In the genomic region with DNA sequence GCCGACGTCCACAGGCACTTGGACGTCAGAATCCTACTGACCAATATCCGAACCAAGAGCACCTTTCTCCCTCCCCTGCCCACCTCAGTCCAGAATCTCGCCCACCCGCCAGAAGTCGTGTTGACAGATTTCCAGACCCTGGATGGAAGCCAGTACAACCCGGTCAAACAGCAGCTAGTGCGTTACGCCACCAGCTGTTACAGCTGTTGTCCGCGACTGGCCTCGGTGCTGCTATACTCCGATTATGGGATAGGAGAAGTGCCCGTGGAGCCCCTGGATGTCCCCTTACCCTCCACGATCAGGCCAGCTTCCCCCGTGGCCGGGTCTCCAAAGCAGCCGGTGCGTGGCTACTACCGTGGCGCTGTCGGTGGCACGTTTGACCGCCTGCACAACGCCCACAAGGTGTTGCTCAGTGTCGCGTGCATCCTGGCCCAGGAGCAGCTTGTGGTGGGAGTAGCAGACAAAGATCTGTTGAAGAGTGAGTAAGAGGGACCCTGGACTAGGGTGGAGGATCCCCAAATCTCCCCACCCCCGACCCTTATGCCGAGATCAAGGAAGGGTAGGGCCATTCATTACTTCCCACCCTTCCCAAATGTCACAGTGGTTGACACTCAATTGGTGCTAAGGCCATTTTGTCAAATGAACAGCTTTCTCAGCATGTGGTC, we compare ENCODE assay signal across 1 cellular context.
A peak's percentile ranks its signal among the peaks of the same experiment; 100 is the strongest.
TF ChIP-seq lines count a peak whose summit lies in the region.

No MANE protein-coding gene starts in this region.

TF ChIP-seq in HepG2, 621 proteins besides CTCF, POLR2A, EP300 and RAD21 (continues in another document):
- TF ChIP-seq GATA4 (IDR thresholded peaks at IDR 0.05; ENCODE audit: borderline replicate concordance, low read depth): no peak
- no peak for TF ChIP-seq XRCC5 (optimal IDR thresholded peaks at IDR 0.05; ENCODE audit: low read length)
- no peak for TF ChIP-seq ZNF136 (CRISPR knock-in tag; IDR thresholded peaks at IDR 0.05; ENCODE audit: low read depth)
- TF ChIP-seq, protein P1, sequence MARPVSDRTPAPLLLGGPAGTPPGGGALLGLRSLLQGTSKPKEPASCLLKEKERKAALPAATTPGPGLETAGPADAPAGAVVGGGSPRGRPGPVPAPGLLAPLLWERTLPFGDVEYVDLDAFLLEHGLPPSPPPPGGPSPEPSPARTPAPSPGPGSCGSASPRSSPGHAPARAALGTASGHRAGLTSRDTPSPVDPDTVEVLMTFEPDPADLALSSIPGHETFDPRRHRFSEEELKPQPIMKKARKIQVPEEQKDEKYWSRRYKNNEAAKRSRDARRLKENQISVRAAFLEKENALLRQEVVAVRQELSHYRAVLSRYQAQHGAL (CRISPR knock-in tag; IDR thresholded peaks at IDR 0.05; ENCODE audit: not compliant biosample characterization): no peak
- TF ChIP-seq ZNF225 (CRISPR knock-in tag; IDR thresholded peaks at IDR 0.05): no peak
- no peak for TF ChIP-seq FIP1L1 (IDR thresholded peaks at IDR 0.05; ENCODE audit: borderline replicate concordance, insufficient read depth, low read depth, low read length)
- TF ChIP-seq ZNF33A (CRISPR knock-in tag; IDR thresholded peaks at IDR 0.05; ENCODE audit: borderline replicate concordance): no peak
- 0 out of 2 replicates have a peak, but pooled peaks have one; percentile 48 for TF ChIP-seq ZNF264 (CRISPR knock-in tag; IDR thresholded peaks at IDR 0.05)
- 0 out of 2 replicates have a peak, but pooled peaks have one; percentile 6 for TF ChIP-seq FOXA3 (CRISPR knock-in tag; IDR thresholded peaks at IDR 0.05)
- no peak for TF ChIP-seq SOX13 (IDR thresholded peaks at IDR 0.05)
- no peak for TF ChIP-seq SOX13 (CRISPR knock-in tag; conservative IDR thresholded peaks at IDR 0.05 in 1 of 2, IDR thresholded peaks at IDR 0.05 in 1 of 2)
- TF ChIP-seq PRPF4 (IDR thresholded peaks at IDR 0.05; ENCODE audit: low read depth, low read length, poor library complexity, severe bottlenecking): no peak
- no peak for TF ChIP-seq ZNF569 (CRISPR knock-in tag; IDR thresholded peaks at IDR 0.05; ENCODE audit: borderline replicate concordance)
- TF ChIP-seq, protein P2, sequence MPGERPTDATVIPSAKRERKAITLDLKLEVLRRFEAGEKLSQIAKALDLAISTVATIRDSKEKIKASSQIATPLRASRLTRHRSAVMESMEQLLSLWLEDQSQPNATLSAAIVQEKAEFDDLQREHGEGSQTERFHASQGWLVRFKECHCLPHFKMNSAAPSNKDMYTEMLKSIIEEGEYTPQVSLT (CRISPR knock-in tag; IDR thresholded peaks at IDR 0.05; ENCODE audit: borderline replicate concordance, low read depth): no peak
- TF ChIP-seq KDM3A (CRISPR knock-in tag; IDR thresholded peaks at IDR 0.05; ENCODE audit: low read depth): no peak
- TF ChIP-seq, protein P3, sequence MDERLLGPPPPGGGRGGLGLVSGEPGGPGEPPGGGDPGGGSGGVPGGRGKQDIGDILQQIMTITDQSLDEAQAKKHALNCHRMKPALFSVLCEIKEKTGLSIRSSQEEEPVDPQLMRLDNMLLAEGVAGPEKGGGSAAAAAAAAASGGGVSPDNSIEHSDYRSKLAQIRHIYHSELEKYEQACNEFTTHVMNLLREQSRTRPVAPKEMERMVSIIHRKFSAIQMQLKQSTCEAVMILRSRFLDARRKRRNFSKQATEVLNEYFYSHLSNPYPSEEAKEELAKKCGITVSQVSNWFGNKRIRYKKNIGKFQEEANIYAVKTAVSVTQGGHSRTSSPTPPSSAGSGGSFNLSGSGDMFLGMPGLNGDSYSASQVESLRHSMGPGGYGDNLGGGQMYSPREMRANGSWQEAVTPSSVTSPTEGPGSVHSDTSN (CRISPR knock-in tag; IDR thresholded peaks at IDR 0.05): 0 out of 2 replicates have a peak, but pooled peaks have one; percentile 7
- TF ChIP-seq SP140L (CRISPR knock-in tag; IDR thresholded peaks at IDR 0.05; ENCODE audit: borderline replicate concordance): no peak
- TF ChIP-seq NCOA5 (CRISPR knock-in tag; IDR thresholded peaks at IDR 0.05): no peak
- TF ChIP-seq, protein P4, sequence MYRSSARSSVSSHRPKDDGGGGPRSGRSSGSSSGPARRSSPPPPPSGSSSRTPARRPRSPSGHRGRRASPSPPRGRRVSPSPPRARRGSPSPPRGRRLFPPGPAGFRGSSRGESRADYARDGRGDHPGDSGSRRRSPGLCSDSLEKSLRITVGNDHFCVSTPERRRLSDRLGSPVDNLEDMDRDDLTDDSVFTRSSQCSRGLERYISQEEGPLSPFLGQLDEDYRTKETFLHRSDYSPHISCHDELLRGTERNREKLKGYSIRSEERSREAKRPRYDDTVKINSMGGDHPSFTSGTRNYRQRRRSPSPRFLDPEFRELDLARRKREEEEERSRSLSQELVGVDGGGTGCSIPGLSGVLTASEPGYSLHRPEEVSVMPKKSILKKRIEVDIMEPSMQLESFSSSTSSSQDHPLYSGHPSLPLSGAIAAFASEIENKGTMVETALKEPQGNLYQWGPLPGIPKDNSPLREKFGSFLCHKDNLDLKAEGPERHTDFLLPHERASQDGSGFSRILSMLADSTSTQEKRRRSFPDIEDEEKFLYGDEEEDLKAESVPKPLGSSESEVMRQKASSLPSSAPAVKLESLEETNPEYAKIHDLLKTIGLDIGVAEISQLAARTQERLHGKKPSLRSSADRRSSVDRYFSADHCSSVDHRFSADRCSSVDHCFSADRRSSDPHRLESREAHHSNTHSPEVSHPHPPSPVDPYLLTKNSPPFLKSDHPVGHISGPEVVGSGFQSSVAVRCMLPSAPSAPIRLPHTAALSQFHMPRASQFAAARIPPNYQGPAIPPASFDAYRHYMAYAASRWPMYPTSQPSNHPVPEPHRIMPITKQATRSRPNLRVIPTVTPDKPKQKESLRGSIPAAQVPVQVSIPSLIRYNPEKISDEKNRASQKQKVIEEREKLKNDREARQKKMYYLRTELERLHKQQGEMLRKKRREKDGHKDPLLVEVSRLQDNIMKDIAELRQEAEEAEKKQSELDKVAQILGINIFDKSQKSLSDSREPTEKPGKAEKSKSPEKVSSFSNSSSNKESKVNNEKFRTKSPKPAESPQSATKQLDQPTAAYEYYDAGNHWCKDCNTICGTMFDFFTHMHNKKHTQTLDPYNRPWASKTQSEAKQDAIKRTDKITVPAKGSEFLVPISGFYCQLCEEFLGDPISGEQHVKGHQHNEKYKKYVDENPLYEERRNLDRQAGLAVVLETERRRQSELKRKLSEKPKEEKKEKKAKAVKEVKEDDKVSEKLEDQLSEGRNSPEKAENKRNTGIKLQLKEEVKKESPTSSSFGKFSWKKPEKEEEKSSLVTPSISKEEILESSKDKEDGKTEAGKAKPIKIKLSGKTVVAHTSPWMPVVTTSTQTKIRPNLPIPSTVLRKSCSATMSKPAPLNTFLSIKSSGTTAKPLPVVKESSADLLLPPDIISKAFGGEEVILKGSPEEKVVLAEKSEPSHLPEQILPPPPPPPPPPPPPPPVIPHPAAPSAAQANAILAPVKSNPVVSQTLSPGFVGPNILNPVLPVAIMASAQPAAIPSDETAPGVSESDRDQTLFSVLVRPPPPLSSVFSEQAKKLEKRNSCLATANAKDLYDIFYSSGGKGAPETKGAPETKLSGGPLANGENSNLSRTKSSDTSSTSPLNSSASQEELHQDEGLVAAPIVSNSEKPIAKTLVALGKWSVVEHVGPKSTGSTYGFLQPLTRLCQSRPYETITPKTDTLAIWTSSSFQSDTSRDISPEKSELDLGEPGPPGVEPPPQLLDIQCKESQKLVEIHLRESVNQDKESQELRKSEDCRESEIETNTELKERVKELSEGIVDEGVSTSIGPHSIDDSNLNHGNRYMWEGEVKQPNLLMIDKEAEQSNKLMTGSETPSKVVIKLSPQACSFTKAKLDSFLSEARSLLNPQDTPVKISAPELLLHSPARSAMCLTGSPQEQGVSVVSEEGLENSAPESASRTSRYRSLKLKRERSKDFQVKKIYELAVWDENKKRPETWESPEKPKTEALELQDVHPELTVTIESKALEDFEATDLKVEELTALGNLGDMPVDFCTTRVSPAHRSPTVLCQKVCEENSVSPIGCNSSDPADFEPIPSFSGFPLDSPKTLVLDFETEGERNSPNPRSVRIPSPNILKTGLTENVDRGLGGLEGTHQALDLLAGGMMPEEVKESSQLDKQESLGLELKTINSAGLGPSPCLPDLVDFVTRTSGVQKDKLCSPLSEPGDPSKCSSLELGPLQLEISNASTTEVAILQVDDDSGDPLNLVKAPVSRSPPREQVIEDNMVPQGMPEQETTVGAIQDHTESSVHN (CRISPR knock-in tag; IDR thresholded peaks at IDR 0.05): no peak
- TF ChIP-seq HNRNPL (IDR thresholded peaks at IDR 0.05; ENCODE audit: low read depth, low read length): no peak
- no peak for TF ChIP-seq KAT8 (CRISPR knock-in tag; IDR thresholded peaks at IDR 0.05)
- no peak for TF ChIP-seq BCL6 (CRISPR knock-in tag; IDR thresholded peaks at IDR 0.05)
- TF ChIP-seq MEIS2 (CRISPR knock-in tag; IDR thresholded peaks at IDR 0.05): no peak
- TF ChIP-seq RORA (CRISPR knock-in tag; IDR thresholded peaks at IDR 0.05): no peak
- no peak for TF ChIP-seq STAG1 (CRISPR knock-in tag; IDR thresholded peaks at IDR 0.05)
- TF ChIP-seq ZNF7 (CRISPR knock-in tag; IDR thresholded peaks at IDR 0.05): 0 out of 2 replicates have a peak, but pooled peaks have one; percentile 33
- no peak for TF ChIP-seq IKZF4 (CRISPR knock-in tag; IDR thresholded peaks at IDR 0.05; ENCODE audit: borderline replicate concordance, low read depth, not compliant biosample characterization)
- TF ChIP-seq CCDC6 (CRISPR knock-in tag; IDR thresholded peaks at IDR 0.05): peak; percentile 11; the same call in 1 of the 2 replicates
- TF ChIP-seq, protein P5, sequence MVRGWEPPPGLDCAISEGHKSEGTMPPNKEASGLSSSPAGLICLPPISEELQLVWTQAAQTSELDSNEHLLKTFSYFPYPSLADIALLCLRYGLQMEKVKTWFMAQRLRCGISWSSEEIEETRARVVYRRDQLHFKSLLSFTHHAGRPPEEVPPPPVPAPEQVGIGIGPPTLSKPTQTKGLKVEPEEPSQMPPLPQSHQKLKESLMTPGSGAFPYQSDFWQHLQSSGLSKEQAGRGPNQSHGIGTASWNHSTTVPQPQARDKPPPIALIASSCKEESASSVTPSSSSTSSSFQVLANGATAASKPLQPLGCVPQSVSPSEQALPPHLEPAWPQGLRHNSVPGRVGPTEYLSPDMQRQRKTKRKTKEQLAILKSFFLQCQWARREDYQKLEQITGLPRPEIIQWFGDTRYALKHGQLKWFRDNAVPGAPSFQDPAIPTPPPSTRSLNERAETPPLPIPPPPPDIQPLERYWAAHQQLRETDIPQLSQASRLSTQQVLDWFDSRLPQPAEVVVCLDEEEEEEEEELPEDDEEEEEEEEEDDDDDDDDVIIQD (CRISPR knock-in tag; IDR thresholded peaks at IDR 0.05; ENCODE audit: low read depth): no peak
- TF ChIP-seq NAIF1 (CRISPR knock-in tag; IDR thresholded peaks at IDR 0.05; ENCODE audit: borderline replicate concordance): no peak
- TF ChIP-seq, protein P6, sequence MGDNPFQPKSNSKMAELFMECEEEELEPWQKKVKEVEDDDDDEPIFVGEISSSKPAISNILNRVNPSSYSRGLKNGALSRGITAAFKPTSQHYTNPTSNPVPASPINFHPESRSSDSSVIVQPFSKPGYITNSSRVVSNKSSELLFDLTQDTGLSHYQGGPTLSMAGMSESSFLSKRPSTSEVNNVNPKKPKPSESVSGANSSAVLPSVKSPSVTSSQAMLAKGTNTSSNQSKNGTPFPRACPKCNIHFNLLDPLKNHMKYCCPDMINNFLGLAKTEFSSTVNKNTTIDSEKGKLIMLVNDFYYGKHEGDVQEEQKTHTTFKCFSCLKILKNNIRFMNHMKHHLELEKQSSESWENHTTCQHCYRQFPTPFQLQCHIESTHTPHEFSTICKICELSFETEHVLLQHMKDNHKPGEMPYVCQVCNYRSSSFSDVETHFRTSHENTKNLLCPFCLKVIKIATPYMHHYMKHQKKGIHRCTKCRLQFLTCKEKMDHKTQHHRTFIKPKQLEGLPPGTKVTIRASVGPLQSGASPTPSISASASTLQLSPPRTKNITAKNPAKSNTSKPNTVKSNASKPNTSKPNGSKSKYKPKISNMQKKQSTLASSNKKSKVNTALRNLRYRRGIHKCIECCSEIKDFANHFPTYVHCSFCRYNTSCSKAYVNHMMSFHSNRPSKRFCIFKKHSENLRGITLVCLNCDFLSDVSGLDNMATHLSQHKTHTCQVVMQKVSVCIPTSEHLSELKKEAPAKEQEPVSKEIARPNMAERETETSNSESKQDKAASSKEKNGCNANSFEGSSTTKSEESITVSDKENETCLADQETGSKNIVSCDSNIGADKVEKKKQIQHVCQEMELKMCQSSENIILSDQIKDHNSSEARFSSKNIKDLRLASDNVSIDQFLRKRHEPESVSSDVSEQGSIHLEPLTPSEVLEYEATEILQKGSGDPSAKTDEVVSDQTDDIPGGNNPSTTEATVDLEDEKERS (CRISPR knock-in tag; IDR thresholded peaks at IDR 0.05): no peak
- TF ChIP-seq, protein P7, sequence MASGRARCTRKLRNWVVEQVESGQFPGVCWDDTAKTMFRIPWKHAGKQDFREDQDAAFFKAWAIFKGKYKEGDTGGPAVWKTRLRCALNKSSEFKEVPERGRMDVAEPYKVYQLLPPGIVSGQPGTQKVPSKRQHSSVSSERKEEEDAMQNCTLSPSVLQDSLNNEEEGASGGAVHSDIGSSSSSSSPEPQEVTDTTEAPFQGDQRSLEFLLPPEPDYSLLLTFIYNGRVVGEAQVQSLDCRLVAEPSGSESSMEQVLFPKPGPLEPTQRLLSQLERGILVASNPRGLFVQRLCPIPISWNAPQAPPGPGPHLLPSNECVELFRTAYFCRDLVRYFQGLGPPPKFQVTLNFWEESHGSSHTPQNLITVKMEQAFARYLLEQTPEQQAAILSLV (CRISPR knock-in tag; IDR thresholded peaks at IDR 0.05; ENCODE audit: borderline replicate concordance): no peak
- TF ChIP-seq GTF2F1 (IDR thresholded peaks at IDR 0.05; ENCODE audit: low read length): no peak
- no peak for TF ChIP-seq KLF12 (CRISPR knock-in tag; IDR thresholded peaks at IDR 0.05; ENCODE audit: borderline replicate concordance)
- TF ChIP-seq FOXM1 (CRISPR knock-in tag; IDR thresholded peaks at IDR 0.05): no peak
- TF ChIP-seq ZNF205 (CRISPR knock-in tag; IDR thresholded peaks at IDR 0.05): no peak
- no peak for TF ChIP-seq MEF2D (CRISPR knock-in tag; IDR thresholded peaks at IDR 0.05)
- no peak for TF ChIP-seq RBM22 (optimal IDR thresholded peaks at IDR 0.05; ENCODE audit: low read length)
- no peak for TF ChIP-seq NR2C2 (CRISPR knock-in tag; IDR thresholded peaks at IDR 0.05; ENCODE audit: borderline replicate concordance)
- TF ChIP-seq POLR2AphosphoS2 (IDR thresholded peaks at IDR 0.05; ENCODE audit: low read depth, low read length): no peak; the same call in 1 of the 2 replicates
- TF ChIP-seq ZNF3 (CRISPR knock-in tag; IDR thresholded peaks at IDR 0.05): no peak; the same call in 1 of the 2 replicates
- no peak for TF ChIP-seq AKAP8 (CRISPR knock-in tag; IDR thresholded peaks at IDR 0.05)
- no peak for TF ChIP-seq CBX1 (IDR thresholded peaks at IDR 0.05; ENCODE audit: low read depth)
- no peak for TF ChIP-seq ZNF234 (CRISPR knock-in tag; conservative IDR thresholded peaks at IDR 0.05)
- TF ChIP-seq, protein P8, sequence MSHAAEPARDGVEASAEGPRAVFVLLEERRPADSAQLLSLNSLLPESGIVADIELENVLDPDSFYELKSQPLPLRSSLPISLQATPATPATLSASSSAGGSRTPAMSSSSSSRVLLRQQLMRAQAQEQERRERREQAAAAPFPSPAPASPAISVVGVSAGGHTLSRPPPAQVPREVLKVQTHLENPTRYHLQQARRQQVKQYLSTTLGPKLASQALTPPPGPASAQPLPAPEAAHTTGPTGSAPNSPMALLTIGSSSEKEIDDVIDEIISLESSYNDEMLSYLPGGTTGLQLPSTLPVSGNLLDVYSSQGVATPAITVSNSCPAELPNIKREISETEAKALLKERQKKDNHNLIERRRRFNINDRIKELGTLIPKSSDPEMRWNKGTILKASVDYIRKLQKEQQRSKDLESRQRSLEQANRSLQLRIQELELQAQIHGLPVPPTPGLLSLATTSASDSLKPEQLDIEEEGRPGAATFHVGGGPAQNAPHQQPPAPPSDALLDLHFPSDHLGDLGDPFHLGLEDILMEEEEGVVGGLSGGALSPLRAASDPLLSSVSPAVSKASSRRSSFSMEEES (CRISPR knock-in tag; IDR thresholded peaks at IDR 0.05): no peak
- no peak for TF ChIP-seq TCF7 (IDR thresholded peaks at IDR 0.05; ENCODE audit: low read depth)
- TF ChIP-seq KDM5A (IDR thresholded peaks at IDR 0.05; ENCODE audit: borderline replicate concordance, low read length): no peak
